In genomic region chr19:55625004-55625326, GRCh38 we compare ENCODE assay signal across 1 cellular context.
TF ChIP-seq lines count a peak whose summit lies in the region.

No MANE protein-coding gene starts in this region.

TF ChIP-seq in IMR-90, 13 proteins besides CTCF, POLR2A, EP300 and RAD21:
- TF ChIP-seq MAFK (IDR thresholded peaks at IDR 0.05; ENCODE audit: low read depth, low read length) (no peak), FOS (IDR thresholded peaks at IDR 0.05; ENCODE audit: low read depth, low read length) (no peak), SMC3 (IDR thresholded peaks at IDR 0.05; ENCODE audit: low read depth, low read length) (no peak), USF2 (IDR thresholded peaks at IDR 0.05; ENCODE audit: low read depth, low read length) (no peak), NFE2L2 (IDR thresholded peaks at IDR 0.05; ENCODE audit: low read depth, low read length) (no peak), MAZ (IDR thresholded peaks at IDR 0.05; ENCODE audit: borderline replicate concordance, low read depth, low read length) (no peak), BHLHE40 (IDR thresholded peaks at IDR 0.05; ENCODE audit: low read depth, low read length) (no peak), RFX5 (IDR thresholded peaks at IDR 0.05; ENCODE audit: low read depth, low read length) (no peak), MXI1 (IDR thresholded peaks at IDR 0.05; ENCODE audit: borderline replicate concordance, low read depth, low read length) (no peak), ELK1 (IDR thresholded peaks at IDR 0.05; ENCODE audit: borderline replicate concordance, low read depth, low read length) (no peak), CHD1 (IDR thresholded peaks at IDR 0.05; ENCODE audit: low read depth, low read length) (no peak), CEBPB (IDR thresholded peaks at IDR 0.05; ENCODE audit: low read depth, low read length) (no peak), RCOR1 (IDR thresholded peaks at IDR 0.05; ENCODE audit: insufficient replicate concordance, low read length) (no peak)
